Comparison of ENCODE assay signal across 1 cellular context in the genomic region with DNA sequence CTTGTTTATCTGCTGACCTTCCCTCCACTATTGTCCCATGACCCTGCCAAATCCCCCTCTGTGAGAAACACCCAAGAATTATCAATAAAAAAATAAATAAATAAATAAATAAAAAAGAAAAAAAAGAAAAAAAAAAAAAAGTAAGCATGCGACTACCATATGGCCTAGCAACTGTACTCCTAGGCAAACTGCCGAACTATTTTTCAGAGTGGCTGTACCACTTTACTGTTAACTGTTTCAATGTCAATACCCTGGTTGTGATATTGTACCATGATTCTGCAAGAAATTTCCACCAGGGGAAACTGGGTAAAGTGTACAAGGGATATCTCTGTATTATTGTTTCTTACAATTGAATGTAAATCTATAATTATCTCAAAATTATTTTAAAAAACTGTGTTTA.
TF ChIP-seq lines count a peak whose summit lies in the region.

No MANE protein-coding gene starts in this region.

TF ChIP-seq in HepG2, 621 proteins besides CTCF, POLR2A, EP300 and RAD21:
- TF ChIP-seq, protein P1, sequence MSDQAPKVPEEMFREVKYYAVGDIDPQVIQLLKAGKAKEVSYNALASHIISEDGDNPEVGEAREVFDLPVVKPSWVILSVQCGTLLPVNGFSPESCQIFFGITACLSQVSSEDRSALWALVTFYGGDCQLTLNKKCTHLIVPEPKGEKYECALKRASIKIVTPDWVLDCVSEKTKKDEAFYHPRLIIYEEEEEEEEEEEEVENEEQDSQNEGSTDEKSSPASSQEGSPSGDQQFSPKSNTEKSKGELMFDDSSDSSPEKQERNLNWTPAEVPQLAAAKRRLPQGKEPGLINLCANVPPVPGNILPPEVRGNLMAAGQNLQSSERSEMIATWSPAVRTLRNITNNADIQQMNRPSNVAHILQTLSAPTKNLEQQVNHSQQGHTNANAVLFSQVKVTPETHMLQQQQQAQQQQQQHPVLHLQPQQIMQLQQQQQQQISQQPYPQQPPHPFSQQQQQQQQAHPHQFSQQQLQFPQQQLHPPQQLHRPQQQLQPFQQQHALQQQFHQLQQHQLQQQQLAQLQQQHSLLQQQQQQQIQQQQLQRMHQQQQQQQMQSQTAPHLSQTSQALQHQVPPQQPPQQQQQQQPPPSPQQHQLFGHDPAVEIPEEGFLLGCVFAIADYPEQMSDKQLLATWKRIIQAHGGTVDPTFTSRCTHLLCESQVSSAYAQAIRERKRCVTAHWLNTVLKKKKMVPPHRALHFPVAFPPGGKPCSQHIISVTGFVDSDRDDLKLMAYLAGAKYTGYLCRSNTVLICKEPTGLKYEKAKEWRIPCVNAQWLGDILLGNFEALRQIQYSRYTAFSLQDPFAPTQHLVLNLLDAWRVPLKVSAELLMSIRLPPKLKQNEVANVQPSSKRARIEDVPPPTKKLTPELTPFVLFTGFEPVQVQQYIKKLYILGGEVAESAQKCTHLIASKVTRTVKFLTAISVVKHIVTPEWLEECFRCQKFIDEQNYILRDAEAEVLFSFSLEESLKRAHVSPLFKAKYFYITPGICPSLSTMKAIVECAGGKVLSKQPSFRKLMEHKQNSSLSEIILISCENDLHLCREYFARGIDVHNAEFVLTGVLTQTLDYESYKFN (CRISPR knock-in tag; conservative IDR thresholded peaks at IDR 0.05) = no peak
- TF ChIP-seq ZNF605 (CRISPR knock-in tag; IDR thresholded peaks at IDR 0.05) = no peak
